In the genomic region with DNA sequence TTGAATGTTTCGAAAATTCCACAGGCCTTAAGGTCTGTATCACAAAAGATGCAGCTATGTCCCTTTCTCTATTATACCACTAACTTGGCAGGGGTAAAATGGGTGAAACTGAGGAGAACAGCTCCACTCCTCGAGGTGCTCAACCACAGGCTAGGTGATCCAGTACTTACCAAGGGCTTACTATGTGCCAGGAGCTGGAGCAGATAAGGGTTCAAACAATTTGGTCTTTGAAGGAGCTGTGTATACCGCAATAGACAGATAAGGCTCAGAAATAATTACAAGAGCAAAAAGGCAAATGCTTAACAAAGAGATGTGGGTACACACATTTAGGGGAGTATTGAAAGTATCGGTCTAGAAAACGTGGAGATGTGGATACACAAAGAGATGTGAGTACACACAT, we compare ENCODE assay signal across 8 cellular contexts. TPM values are rescaled to one million over a fixed set of nuclear protein-coding genes. Genes with fewer than 3 reads are reported as not detected.
DNase-seq lines count a peak whose midpoint lies in the region; ATAC-seq and TF ChIP-seq lines count a peak whose summit lies in the region.

No MANE protein-coding gene starts in this region.

- ATAC-seq in activated CD8-positive, alpha-beta memory T cell treated with anti-CD3 and anti-CD28 coated beads, Interleukin-2, amount 10 ng/mL, durations not matched to agents 7 days and 5 days, result no peak
- no peak for ATAC-seq in activated CD8-positive, alpha-beta T cell treated with anti-CD3 and anti-CD28 coated beads, Interleukin-2, amount 10 ng/mL, durations not matched to agents 7 days and 5 days
- ATAC-seq in GM18870 (IDR thresholded peaks at IDR 0.05; ENCODE audit: unreplicated experiment), result no peak

- no peak for DNase-seq in activated CD8-positive, alpha-beta memory T cell treated with anti-CD3 and anti-CD28 coated beads, Interleukin-2, amount 10 ng/mL, durations not matched to agents 7 days and 5 days
- no peak for DNase-seq in activated CD8-positive, alpha-beta memory T cell treated with anti-CD3 and anti-CD28 coated beads, Interleukin-2, amount 50 U/mL, for 48 hours
- DNase-seq in activated CD8-positive, alpha-beta T cell treated with anti-CD3 and anti-CD28 coated beads, Interleukin-2, amount 10 ng/mL, durations not matched to agents 7 days and 5 days, result no peak
- DNase-seq in suprapubic skin (ENCODE audit: low spot score in 2 of 2) (no peak), KG1 (lab: John Stamatoyannopoulos, UW) (no peak), NCI-H146 treated with DMSO at 0.1 percent for 48 hours (lab: John Stamatoyannopoulos, UW; ENCODE audit: unreplicated experiment) (no peak)

- peaks cover 41% of the 10 kb centered on the region for H3K36me3 Mint-ChIP-seq in activated CD8-positive, alpha-beta memory T cell treated with anti-CD3 and anti-CD28 coated beads, Interleukin-2, amount 10 ng/mL, durations not matched to agents 7 days and 5 days
- peaks cover 44% of the 10 kb centered on the region for H3K36me3 Mint-ChIP-seq in activated CD8-positive, alpha-beta T cell treated with anti-CD3 and anti-CD28 coated beads, Interleukin-2, amount 10 ng/mL, durations not matched to agents 7 days and 5 days (ENCODE audit: low read depth)

- CTCF ChIA-PET in activated CD8-positive, alpha-beta memory T cell treated with anti-CD3 and anti-CD28 coated beads, Interleukin-2, amount 10 ng/mL, durations not matched to agents 7 days and 5 days (lab: Charles Lee), result interaction anchor here (1.0 to 5.9 kb wide), 13 partner anchors 8 to 107 kb away, joined by 3 to 58 read pairs (median 4); no protein-coding TSS in a partner anchor
- CTCF ChIA-PET in activated CD8-positive, alpha-beta T cell treated with anti-CD3 and anti-CD28 coated beads, Interleukin-2, amount 10 ng/mL, durations not matched to agents 7 days and 5 days (lab: Charles Lee), result interaction anchor here (0.6 to 12.6 kb wide), 14 partner anchors 8 to 111 kb away, joined by 3 to 275 read pairs (median 4); no protein-coding TSS in a partner anchor

- peak overlapping the region; percentile 94 for H3K27ac Mint-ChIP-seq in activated CD8-positive, alpha-beta memory T cell treated with anti-CD3 and anti-CD28 coated beads, Interleukin-2, amount 10 ng/mL, durations not matched to agents 7 days and 5 days
- peak overlapping the region; percentile 92 for H3K27ac Mint-ChIP-seq in activated CD8-positive, alpha-beta T cell treated with anti-CD3 and anti-CD28 coated beads, Interleukin-2, amount 10 ng/mL, durations not matched to agents 7 days and 5 days

- H3K9me3 Mint-ChIP-seq in activated CD8-positive, alpha-beta memory T cell treated with anti-CD3 and anti-CD28 coated beads, Interleukin-2, amount 10 ng/mL, durations not matched to agents 7 days and 5 days (ENCODE audit: low read depth), result no peaks in the 10 kb centered on the region
- H3K9me3 Mint-ChIP-seq in activated CD8-positive, alpha-beta T cell treated with anti-CD3 and anti-CD28 coated beads, Interleukin-2, amount 10 ng/mL, durations not matched to agents 7 days and 5 days (ENCODE audit: insufficient read depth), result peaks cover 2% of the 10 kb centered on the region

- TF ChIP-seq POLR2A in suprapubic skin (IDR thresholded peaks at IDR 0.05), result no peak

- H3K4me3 ChIP-seq in iPS-18c (ENCODE audit: insufficient read depth, low read depth, low read length) (peak overlapping the region; percentile 78), suprapubic skin (peak overlapping the region; percentile 95)

- no peak overlapping the region for H3K27ac ChIP-seq in suprapubic skin

- H3K4me3 Mint-ChIP-seq in activated CD8-positive, alpha-beta memory T cell treated with anti-CD3 and anti-CD28 coated beads, Interleukin-2, amount 10 ng/mL, durations not matched to agents 7 days and 5 days, result peak overlapping the region; percentile 93
- H3K4me3 Mint-ChIP-seq in activated CD8-positive, alpha-beta T cell treated with anti-CD3 and anti-CD28 coated beads, Interleukin-2, amount 10 ng/mL, durations not matched to agents 7 days and 5 days, result peak overlapping the region; percentile 80

- peaks cover 27% of the 10 kb centered on the region for H3K4me1 ChIP-seq in suprapubic skin

- H3K9me3 ChIP-seq in iPS-18c (ENCODE audit: control insufficient read depth, insufficient read depth, low read length) (peaks cover 3% of the 10 kb centered on the region), suprapubic skin (no peaks in the 10 kb centered on the region)

- peaks cover 42% of the 10 kb centered on the region for H3K4me1 Mint-ChIP-seq in activated CD8-positive, alpha-beta memory T cell treated with anti-CD3 and anti-CD28 coated beads, Interleukin-2, amount 10 ng/mL, durations not matched to agents 7 days and 5 days
- H3K4me1 Mint-ChIP-seq in activated CD8-positive, alpha-beta T cell treated with anti-CD3 and anti-CD28 coated beads, Interleukin-2, amount 10 ng/mL, durations not matched to agents 7 days and 5 days (ENCODE audit: low read depth), result peaks cover 41% of the 10 kb centered on the region

- TF ChIP-seq CTCF in suprapubic skin (IDR thresholded peaks at IDR 0.05), result no peak

- no peaks in the 10 kb centered on the region for H3K27me3 Mint-ChIP-seq in activated CD8-positive, alpha-beta memory T cell treated with anti-CD3 and anti-CD28 coated beads, Interleukin-2, amount 10 ng/mL, durations not matched to agents 7 days and 5 days
- H3K27me3 Mint-ChIP-seq in activated CD8-positive, alpha-beta T cell treated with anti-CD3 and anti-CD28 coated beads, Interleukin-2, amount 10 ng/mL, durations not matched to agents 7 days and 5 days (ENCODE audit: low read depth), result no peaks in the 10 kb centered on the region

- peaks cover 12% of the 10 kb centered on the region for H3K36me3 ChIP-seq in suprapubic skin

- H3K27me3 ChIP-seq in suprapubic skin, result no peaks in the 10 kb centered on the region

- POLR2A ChIA-PET in activated CD8-positive, alpha-beta T cell treated with anti-CD3 and anti-CD28 coated beads, Interleukin-2, amount 10 ng/mL, durations not matched to agents 7 days and 5 days (lab: Charles Lee), result interaction anchor here (0.9 to 6.7 kb wide), 14 partner anchors 8 to 741 kb away, joined by 3 to 135 read pairs (median 4); a partner anchor contains a TSS

- WGBS in suprapubic skin, result 66% methylated on average over 5 of the region's 5 CpGs

- TF ChIP-seq EP300 in suprapubic skin (IDR thresholded peaks at IDR 0.05), result no peak

RNA-seq across cellular contexts. Expression of a gene that starts 1.5 kb away (rescaled TPM):
- total RNA-seq in activated CD8-positive, alpha-beta memory T cell treated with anti-CD3 and anti-CD28 coated beads, Interleukin-2, amount 10 ng/mL, durations not matched to agents 7 days and 5 days, result 100 to 1,000 TPM; 204 to 267 TPM
- total RNA-seq in activated CD8-positive, alpha-beta T cell treated with anti-CD3 and anti-CD28 coated beads, Interleukin-2, amount 10 ng/mL, durations not matched to agents 7 days and 5 days, result 100 to 1,000 TPM; 206 to 209 TPM
- total RNA-seq in suprapubic skin, result 100 to 1,000 TPM in 1 of 4 donors, 10 to 100 TPM in 3; 78.6 to 161 (median 88.1) TPM
